17 cellular contexts compared by ENCODE assay signal in the genomic region with DNA sequence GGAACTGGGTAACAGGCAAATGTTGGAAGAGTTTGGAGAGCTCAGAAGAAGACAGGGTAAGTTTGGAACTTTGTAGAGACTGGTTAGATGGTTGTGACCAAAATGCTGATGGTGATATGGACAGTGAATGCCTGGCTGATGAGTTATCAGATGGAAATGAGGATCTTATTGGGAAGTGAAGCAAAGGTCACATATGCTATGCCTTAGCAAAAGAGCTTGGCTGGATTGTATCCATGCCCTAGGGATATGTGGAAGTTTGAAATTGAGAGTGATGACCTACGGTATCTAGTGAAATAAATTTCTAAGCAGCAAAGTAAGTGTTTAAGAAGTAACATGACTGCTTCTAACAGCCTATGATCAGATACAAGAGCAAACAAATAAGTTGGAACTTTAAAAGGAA. TPM values are rescaled to one million over a fixed set of nuclear protein-coding genes. Genes with fewer than 3 reads are reported as not detected.
"Had no signal": no experiment of that assay in that cellular context is flagged by ENCODE, and none has a peak within 500 bp of the region (broad histone marks: within the 10 kb centered on the region; RNA-seq: fewer than 3 reads in every experiment).

No MANE protein-coding gene starts in this region.

- H3K4me3 ChIP-seq: esophagus muscularis mucosa, gastrocnemius medialis, heart right ventricle, left lung, mucosa of descending colon, spleen, thoracic aorta had no signal

- DNase-seq: activated CD4-positive, alpha-beta T cell treated with anti-CD3 and anti-CD28 coated beads for 36 hours; activated CD8-positive, alpha-beta T cell treated with anti-CD3 and anti-CD28 coated beads, Interleukin-2, amount 10 ng/mL, durations not matched to agents 7 days and 5 days; activated naive CD4-positive, alpha-beta T cell treated with anti-CD3 and anti-CD28 coated beads for 36 hours; gastrocnemius medialis; heart right ventricle; left lung; mucosa of descending colon; naive thymus-derived CD8-positive, alpha-beta T cell; right cardiac atrium; spleen had no signal

- H3K27ac ChIP-seq: esophagus muscularis mucosa, gastrocnemius medialis, heart right ventricle, left lung, spleen, thoracic aorta had no signal

- ATAC-seq: activated CD4-positive, alpha-beta T cell treated with anti-CD3 and anti-CD28 coated beads for 36 hours; activated CD8-positive, alpha-beta T cell treated with anti-CD3 and anti-CD28 coated beads, Interleukin-2, amount 10 ng/mL, durations not matched to agents 7 days and 5 days; gastrocnemius medialis; heart right ventricle; left lung; mucosa of descending colon; naive thymus-derived CD8-positive, alpha-beta T cell; right cardiac atrium had no signal

- H3K9me3 ChIP-seq: gastrocnemius medialis, left lung, mucosa of descending colon, thoracic aorta had no signal

- H3K36me3 ChIP-seq: esophagus muscularis mucosa, gastrocnemius medialis, heart right ventricle, left lung, spleen, thoracic aorta had no signal

- H3K4me1 ChIP-seq: gastrocnemius medialis, heart right ventricle, left lung, spleen had no signal

- FAIRE-seq: colon, islet of Langerhans, urothelium cell line had no signal

- H3K27me3 ChIP-seq: esophagus muscularis mucosa, gastrocnemius medialis, left lung, spleen had no signal

RNA-seq across cellular contexts. Expression of gene BBOX1, which starts 17.8 kb away (rescaled TPM):
- total RNA-seq: activated CD4-positive, alpha-beta T cell treated with anti-CD3 and anti-CD28 coated beads for 36 hours; activated CD8-positive, alpha-beta T cell treated with anti-CD3 and anti-CD28 coated beads, Interleukin-2, amount 10 ng/mL, durations not matched to agents 7 days and 5 days; activated naive CD4-positive, alpha-beta T cell treated with anti-CD3 and anti-CD28 coated beads for 36 hours; cardiac septum; mucosa of descending colon; naive thymus-derived CD8-positive, alpha-beta T cell; progenitor cell of endocrine pancreas; right cardiac atrium; spleen; thoracic aorta had no signal
- polyA plus RNA-seq: heart right ventricle, spleen had no signal
